1 cellular context compared by ENCODE assay signal in genomic region chr11:65421204-65422103, GRCh38.
TF ChIP-seq lines count a peak whose summit lies in the region.

No MANE protein-coding gene starts in this region.

TF ChIP-seq in HepG2, 621 proteins besides CTCF, POLR2A, EP300 and RAD21 (continued from another document and continues in another):
- peak in 1 of 2 experiments; percentile 68; a peak in 1 of 4 replicates for TF ChIP-seq ATF4 (CRISPR knock-in tag; IDR thresholded peaks at IDR 0.05)
- no peak for TF ChIP-seq ZNF644 (CRISPR knock-in tag; IDR thresholded peaks at IDR 0.05; ENCODE audit: low read depth)
- peak; percentile 59; the same call in 1 of the 2 replicates for TF ChIP-seq MIXL1 (CRISPR knock-in tag; IDR thresholded peaks at IDR 0.05)
- peak; percentile 89; the same call in 1 of the 2 replicates for TF ChIP-seq NFKBIZ (CRISPR knock-in tag; IDR thresholded peaks at IDR 0.05)
- TF ChIP-seq MAFK (conservative IDR thresholded peaks at IDR 0.05 in 1 of 2, IDR thresholded peaks at IDR 0.05 in 1 of 2; ENCODE audit: low read length in 2 of 2), result 0 out of 4 replicates have a peak, but pooled peaks of 1 of the 2 experiments have one; percentile 3
- no peak for TF ChIP-seq ZNF567 (CRISPR knock-in tag; IDR thresholded peaks at IDR 0.05; ENCODE audit: borderline replicate concordance)
- no peak for TF ChIP-seq ZKSCAN5 (CRISPR knock-in tag; IDR thresholded peaks at IDR 0.05)
- peak; percentile 96 for TF ChIP-seq MED13 (CRISPR knock-in tag; IDR thresholded peaks at IDR 0.05)
- TF ChIP-seq HNF1B (CRISPR knock-in tag; IDR thresholded peaks at IDR 0.05), result peak; percentile 60; the same call in 1 of the 2 replicates
- TF ChIP-seq, protein P1, sequence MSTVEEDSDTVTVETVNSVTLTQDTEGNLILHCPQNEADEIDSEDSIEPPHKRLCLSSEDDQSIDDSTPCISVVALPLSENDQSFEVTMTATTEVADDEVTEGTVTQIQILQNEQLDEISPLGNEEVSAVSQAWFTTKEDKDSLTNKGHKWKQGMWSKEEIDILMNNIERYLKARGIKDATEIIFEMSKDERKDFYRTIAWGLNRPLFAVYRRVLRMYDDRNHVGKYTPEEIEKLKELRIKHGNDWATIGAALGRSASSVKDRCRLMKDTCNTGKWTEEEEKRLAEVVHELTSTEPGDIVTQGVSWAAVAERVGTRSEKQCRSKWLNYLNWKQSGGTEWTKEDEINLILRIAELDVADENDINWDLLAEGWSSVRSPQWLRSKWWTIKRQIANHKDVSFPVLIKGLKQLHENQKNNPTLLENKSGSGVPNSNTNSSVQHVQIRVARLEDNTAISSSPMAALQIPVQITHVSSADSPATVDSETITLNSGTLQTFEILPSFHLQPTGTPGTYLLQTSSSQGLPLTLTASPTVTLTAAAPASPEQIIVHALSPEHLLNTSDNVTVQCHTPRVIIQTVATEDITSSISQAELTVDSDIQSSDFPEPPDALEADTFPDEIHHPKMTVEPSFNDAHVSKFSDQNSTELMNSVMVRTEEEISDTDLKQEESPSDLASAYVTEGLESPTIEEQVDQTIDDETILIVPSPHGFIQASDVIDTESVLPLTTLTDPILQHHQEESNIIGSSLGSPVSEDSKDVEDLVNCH (CRISPR knock-in tag; IDR thresholded peaks at IDR 0.05), result no peak
- no peak for TF ChIP-seq ZBTB40 (IDR thresholded peaks at IDR 0.05)
- TF ChIP-seq ZBTB40 (CRISPR knock-in tag; IDR thresholded peaks at IDR 0.05), result peak; percentile 40; the same call in 1 of the 2 replicates
- TF ChIP-seq, protein P2, sequence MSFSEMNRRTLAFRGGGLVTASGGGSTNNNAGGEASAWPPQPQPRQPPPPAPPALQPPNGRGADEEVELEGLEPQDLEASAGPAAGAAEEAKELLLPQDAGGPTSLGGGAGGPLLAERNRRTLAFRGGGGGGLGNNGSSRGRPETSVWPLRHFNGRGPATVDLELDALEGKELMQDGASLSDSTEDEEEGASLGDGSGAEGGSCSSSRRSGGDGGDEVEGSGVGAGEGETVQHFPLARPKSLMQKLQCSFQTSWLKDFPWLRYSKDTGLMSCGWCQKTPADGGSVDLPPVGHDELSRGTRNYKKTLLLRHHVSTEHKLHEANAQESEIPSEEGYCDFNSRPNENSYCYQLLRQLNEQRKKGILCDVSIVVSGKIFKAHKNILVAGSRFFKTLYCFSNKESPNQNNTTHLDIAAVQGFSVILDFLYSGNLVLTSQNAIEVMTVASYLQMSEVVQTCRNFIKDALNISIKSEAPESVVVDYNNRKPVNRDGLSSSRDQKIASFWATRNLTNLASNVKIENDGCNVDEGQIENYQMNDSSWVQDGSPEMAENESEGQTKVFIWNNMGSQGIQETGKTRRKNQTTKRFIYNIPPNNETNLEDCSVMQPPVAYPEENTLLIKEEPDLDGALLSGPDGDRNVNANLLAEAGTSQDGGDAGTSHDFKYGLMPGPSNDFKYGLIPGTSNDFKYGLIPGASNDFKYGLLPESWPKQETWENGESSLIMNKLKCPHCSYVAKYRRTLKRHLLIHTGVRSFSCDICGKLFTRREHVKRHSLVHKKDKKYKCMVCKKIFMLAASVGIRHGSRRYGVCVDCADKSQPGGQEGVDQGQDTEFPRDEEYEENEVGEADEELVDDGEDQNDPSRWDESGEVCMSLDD (CRISPR knock-in tag; IDR thresholded peaks at IDR 0.05; ENCODE audit: borderline replicate concordance), result peak; percentile 79; the same call in 1 of the 2 replicates
- peak; percentile 91; the same call in 1 of the 2 replicates for TF ChIP-seq TGIF2 (CRISPR knock-in tag; IDR thresholded peaks at IDR 0.05)
- TF ChIP-seq ZSCAN30 (CRISPR knock-in tag; IDR thresholded peaks at IDR 0.05), result 0 out of 2 replicates have a peak, but pooled peaks have one; percentile 5
- TF ChIP-seq, protein P3, sequence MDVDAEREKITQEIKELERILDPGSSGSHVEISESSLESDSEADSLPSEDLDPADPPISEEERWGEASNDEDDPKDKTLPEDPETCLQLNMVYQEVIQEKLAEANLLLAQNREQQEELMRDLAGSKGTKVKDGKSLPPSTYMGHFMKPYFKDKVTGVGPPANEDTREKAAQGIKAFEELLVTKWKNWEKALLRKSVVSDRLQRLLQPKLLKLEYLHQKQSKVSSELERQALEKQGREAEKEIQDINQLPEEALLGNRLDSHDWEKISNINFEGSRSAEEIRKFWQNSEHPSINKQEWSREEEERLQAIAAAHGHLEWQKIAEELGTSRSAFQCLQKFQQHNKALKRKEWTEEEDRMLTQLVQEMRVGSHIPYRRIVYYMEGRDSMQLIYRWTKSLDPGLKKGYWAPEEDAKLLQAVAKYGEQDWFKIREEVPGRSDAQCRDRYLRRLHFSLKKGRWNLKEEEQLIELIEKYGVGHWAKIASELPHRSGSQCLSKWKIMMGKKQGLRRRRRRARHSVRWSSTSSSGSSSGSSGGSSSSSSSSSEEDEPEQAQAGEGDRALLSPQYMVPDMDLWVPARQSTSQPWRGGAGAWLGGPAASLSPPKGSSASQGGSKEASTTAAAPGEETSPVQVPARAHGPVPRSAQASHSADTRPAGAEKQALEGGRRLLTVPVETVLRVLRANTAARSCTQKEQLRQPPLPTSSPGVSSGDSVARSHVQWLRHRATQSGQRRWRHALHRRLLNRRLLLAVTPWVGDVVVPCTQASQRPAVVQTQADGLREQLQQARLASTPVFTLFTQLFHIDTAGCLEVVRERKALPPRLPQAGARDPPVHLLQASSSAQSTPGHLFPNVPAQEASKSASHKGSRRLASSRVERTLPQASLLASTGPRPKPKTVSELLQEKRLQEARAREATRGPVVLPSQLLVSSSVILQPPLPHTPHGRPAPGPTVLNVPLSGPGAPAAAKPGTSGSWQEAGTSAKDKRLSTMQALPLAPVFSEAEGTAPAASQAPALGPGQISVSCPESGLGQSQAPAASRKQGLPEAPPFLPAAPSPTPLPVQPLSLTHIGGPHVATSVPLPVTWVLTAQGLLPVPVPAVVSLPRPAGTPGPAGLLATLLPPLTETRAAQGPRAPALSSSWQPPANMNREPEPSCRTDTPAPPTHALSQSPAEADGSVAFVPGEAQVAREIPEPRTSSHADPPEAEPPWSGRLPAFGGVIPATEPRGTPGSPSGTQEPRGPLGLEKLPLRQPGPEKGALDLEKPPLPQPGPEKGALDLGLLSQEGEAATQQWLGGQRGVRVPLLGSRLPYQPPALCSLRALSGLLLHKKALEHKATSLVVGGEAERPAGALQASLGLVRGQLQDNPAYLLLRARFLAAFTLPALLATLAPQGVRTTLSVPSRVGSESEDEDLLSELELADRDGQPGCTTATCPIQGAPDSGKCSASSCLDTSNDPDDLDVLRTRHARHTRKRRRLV (CRISPR knock-in tag; IDR thresholded peaks at IDR 0.05), result 0 out of 2 replicates have a peak, but pooled peaks have one; percentile 31
- peak; percentile 34; the same call in 1 of the 2 replicates for TF ChIP-seq GATA4 (IDR thresholded peaks at IDR 0.05; ENCODE audit: borderline replicate concordance, low read depth)
- 0 out of 2 replicates have a peak, but pooled peaks have one; percentile 30 for TF ChIP-seq HDAC6 (IDR thresholded peaks at IDR 0.05; ENCODE audit: low read depth, low read length)
- peak; percentile 99 for TF ChIP-seq TP53 (CRISPR knock-in tag; conservative IDR thresholded peaks at IDR 0.05)
- TF ChIP-seq, protein P4, sequence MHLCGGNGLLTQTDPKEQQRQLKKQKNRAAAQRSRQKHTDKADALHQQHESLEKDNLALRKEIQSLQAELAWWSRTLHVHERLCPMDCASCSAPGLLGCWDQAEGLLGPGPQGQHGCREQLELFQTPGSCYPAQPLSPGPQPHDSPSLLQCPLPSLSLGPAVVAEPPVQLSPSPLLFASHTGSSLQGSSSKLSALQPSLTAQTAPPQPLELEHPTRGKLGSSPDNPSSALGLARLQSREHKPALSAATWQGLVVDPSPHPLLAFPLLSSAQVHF (CRISPR knock-in tag; IDR thresholded peaks at IDR 0.05), result no peak
- peak; percentile 59; the same call in 1 of the 2 replicates for TF ChIP-seq ZNF777 (CRISPR knock-in tag; IDR thresholded peaks at IDR 0.05)
- no peak for TF ChIP-seq TEAD2 (CRISPR knock-in tag; IDR thresholded peaks at IDR 0.05)
- TF ChIP-seq, protein P5, sequence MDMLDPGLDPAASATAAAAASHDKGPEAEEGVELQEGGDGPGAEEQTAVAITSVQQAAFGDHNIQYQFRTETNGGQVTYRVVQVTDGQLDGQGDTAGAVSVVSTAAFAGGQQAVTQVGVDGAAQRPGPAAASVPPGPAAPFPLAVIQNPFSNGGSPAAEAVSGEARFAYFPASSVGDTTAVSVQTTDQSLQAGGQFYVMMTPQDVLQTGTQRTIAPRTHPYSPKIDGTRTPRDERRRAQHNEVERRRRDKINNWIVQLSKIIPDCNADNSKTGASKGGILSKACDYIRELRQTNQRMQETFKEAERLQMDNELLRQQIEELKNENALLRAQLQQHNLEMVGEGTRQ (IDR thresholded peaks at IDR 0.05; ENCODE audit: low read depth, low read length), result peak; percentile 62; the same call in 1 of the 2 replicates
- TF ChIP-seq, protein P5 (CRISPR knock-in tag; IDR thresholded peaks at IDR 0.05; ENCODE audit: borderline replicate concordance), result peak; percentile 60; the same call in 1 of the 2 replicates
- TF ChIP-seq NCOR1 (IDR thresholded peaks at IDR 0.05; ENCODE audit: borderline replicate concordance, low read length), result peak; percentile 86
- peak; percentile 52; the same call in 1 of the 2 replicates for TF ChIP-seq SOX5 (CRISPR knock-in tag; IDR thresholded peaks at IDR 0.05; ENCODE audit: borderline replicate concordance)
